In genomic region chr4:144384428-144384827, GRCh38 we compare ENCODE assay signal across 37 cellular contexts.
"Had no signal": no experiment of that assay in that cellular context is flagged by ENCODE, and none has a peak within 500 bp of the region (broad histone marks: within the 10 kb centered on the region; RNA-seq: fewer than 3 reads in every experiment).

No MANE protein-coding gene starts in this region.

- H3K9me3 Mint-ChIP-seq: activated T-helper 1 cell treated with anti-CD3 and anti-CD28 coated beads, Interleukin-12 subunit alpha, Interleukin-12 subunit beta, Interleukin-2, Interleukin-4 antibody, amounts not matched to agents 30 ng/mL and 10 ng/mL and 1 ng/mL, durations not matched to agents 14 hours and 24 hours and 36 hours had no signal

- DNase-seq: activated CD4-positive, alpha-beta memory T cell treated with anti-CD3 and anti-CD28 coated beads for 36 hours; activated CD4-positive, alpha-beta T cell treated with anti-CD3 and anti-CD28 coated beads for 1 hour; activated CD4-positive, alpha-beta T cell treated with anti-CD3 and anti-CD28 coated beads for 36 hours; activated CD4-positive, alpha-beta T cell treated with anti-CD3 and anti-CD28 coated beads for 48 hours; activated CD4-positive, alpha-beta T cell treated with anti-CD3 and anti-CD28 coated beads, Interleukin-2, amount 50 U/mL, for 1 hour; activated CD4-positive, alpha-beta T cell treated with anti-CD3 and anti-CD28 coated beads, Interleukin-2, amount 50 U/mL, for 4 hours; activated CD4-positive, CD25-positive, alpha-beta regulatory T cell; activated CD8-positive, alpha-beta memory T cell treated with anti-CD3 and anti-CD28 coated beads, Interleukin-2, amount 50 U/mL, for 4 hours; activated CD8-positive, alpha-beta T cell treated with anti-CD3 and anti-CD28 coated beads for 36 hours; activated effector memory CD4-positive, alpha-beta T cell treated with anti-CD3 and anti-CD28 coated beads, Interleukin-2, amount 50 U/mL, for 16 hours; activated gamma-delta T cell treated with Interleukin-2 at 50 U/mL for 16 hours; activated naive CD4-positive, alpha-beta T cell; activated naive CD4-positive, alpha-beta T cell treated with anti-CD3 and anti-CD28 coated beads for 36 hours; activated naive CD4-positive, alpha-beta T cell treated with anti-CD3 and anti-CD28 coated beads, Interleukin-2, amount 50 U/mL, for 16 hours; activated naive CD8-positive, alpha-beta T cell treated with anti-CD3 and anti-CD28 coated beads for 36 hours; activated T-cell treated with anti-CD3 and anti-CD28 coated beads for 4 hours; activated T-cell treated with anti-CD3 and anti-CD28 coated beads, Interleukin-2, amount 50 U/mL, for 1 hour; activated T-cell treated with anti-CD3 and anti-CD28 coated beads, Interleukin-2, amount 50 U/mL, for 4 hours; activated T-cell treated with anti-CD3 and anti-CD28 coated beads, Interleukin-2, amount 50 U/mL, for 72 hours; adrenal gland; amniotic stem cell; body of pancreas; brain microvascular endothelial cell; central memory CD4-positive, alpha-beta T cell; T-helper 1 cell; T-helper 2 cell; T-helper 9 cell; WERI-Rb-1 had no signal

- H3K36me3 Mint-ChIP-seq: activated CD4-positive, alpha-beta memory T cell treated with anti-CD3 and anti-CD28 coated beads for 36 hours; activated naive CD8-positive, alpha-beta T cell treated with anti-CD3 and anti-CD28 coated beads for 36 hours had no signal

- FAIRE-seq: astrocyte, TTC549 had no signal

- ATAC-seq: activated CD4-positive, alpha-beta T cell treated with anti-CD3 and anti-CD28 coated beads for 36 hours; activated CD4-positive, CD25-positive, alpha-beta regulatory T cell treated with anti-CD3 and anti-CD28 coated beads, Interleukin-2, amount 50 U/mL, for 24 hours; activated CD8-positive, alpha-beta T cell treated with anti-CD3 and anti-CD28 coated beads for 36 hours; activated naive CD4-positive, alpha-beta T cell treated with anti-CD3 and anti-CD28 coated beads, Interleukin-2, amount 50 U/mL, for 72 hours; activated T-cell treated with anti-CD3 and anti-CD28 coated beads, Interleukin-2, amount 50 U/mL, for 4 hours; activated T-cell treated with anti-CD3 and anti-CD28 coated beads, Interleukin-2, amount 50 U/mL, for 72 hours; activated T-helper 17 cell treated with anti-CD3 and anti-CD28 coated beads, Interleukin-2, amount 50 U/mL, for 72 hours; body of pancreas; WTC11 had no signal

- H3K4me1 Mint-ChIP-seq: activated CD4-positive, alpha-beta T cell treated with anti-CD3 and anti-CD28 coated beads for 36 hours; activated naive CD8-positive, alpha-beta T cell treated with anti-CD3 and anti-CD28 coated beads for 36 hours; activated T-helper 17 cell treated with anti-CD3 and anti-CD28 coated beads, Interleukin-2, amount 50 U/mL, for 72 hours had no signal

- H3K27ac Mint-ChIP-seq: activated CD4-positive, alpha-beta memory T cell treated with anti-CD3 and anti-CD28 coated beads for 36 hours; activated CD4-positive, alpha-beta T cell treated with anti-CD3 and anti-CD28 coated beads for 36 hours; activated CD8-positive, alpha-beta T cell treated with anti-CD3 and anti-CD28 coated beads for 36 hours; activated naive CD4-positive, alpha-beta T cell treated with anti-CD3 and anti-CD28 coated beads for 36 hours; activated naive CD4-positive, alpha-beta T cell treated with anti-CD3 and anti-CD28 coated beads, Interleukin-2, amount 50 U/mL, for 72 hours; activated naive CD8-positive, alpha-beta T cell treated with anti-CD3 and anti-CD28 coated beads for 36 hours; activated T-cell treated with anti-CD3 and anti-CD28 coated beads, Interleukin-2, amount 50 U/mL, for 72 hours; activated T-helper 1 cell treated with anti-CD3 and anti-CD28 coated beads, Interleukin-12 subunit alpha, Interleukin-12 subunit beta, Interleukin-2, Interleukin-4 antibody, amounts not matched to agents 30 ng/mL and 10 ng/mL and 1 ng/mL, durations not matched to agents 14 hours and 24 hours and 36 hours; activated T-helper 17 cell treated with anti-CD3 and anti-CD28 coated beads, Interleukin-2, amount 50 U/mL, for 72 hours; T-helper 1 cell treated with Interleukin-12 subunit alpha and Interleukin-12 subunit beta and Interleukin-4 antibody, amounts not matched to agents 30 μg/mL and 1 μg/mL, for 36 hours; T-helper 2 cell treated with Interferon-gamma antibody and Interleukin-4, amounts not matched to agents 5 μg/mL and 100 μg/mL, for 36 hours; WTC11 had no signal

- H3K4me3 Mint-ChIP-seq: activated CD4-positive, alpha-beta memory T cell treated with anti-CD3 and anti-CD28 coated beads for 36 hours; activated CD4-positive, alpha-beta T cell treated with anti-CD3 and anti-CD28 coated beads for 36 hours; activated CD8-positive, alpha-beta T cell treated with anti-CD3 and anti-CD28 coated beads for 36 hours; activated naive CD4-positive, alpha-beta T cell treated with anti-CD3 and anti-CD28 coated beads for 36 hours; activated naive CD8-positive, alpha-beta T cell treated with anti-CD3 and anti-CD28 coated beads for 36 hours; activated T-cell treated with anti-CD3 and anti-CD28 coated beads, Interleukin-2, amount 50 U/mL, for 4 hours; activated T-cell treated with anti-CD3 and anti-CD28 coated beads, Interleukin-2, amount 50 U/mL, for 72 hours; activated T-helper 1 cell treated with anti-CD3 and anti-CD28 coated beads, Interleukin-12 subunit alpha, Interleukin-12 subunit beta, Interleukin-2, Interleukin-4 antibody, amounts not matched to agents 30 ng/mL and 10 ng/mL and 1 ng/mL, durations not matched to agents 14 hours and 24 hours and 36 hours; activated T-helper 17 cell treated with anti-CD3 and anti-CD28 coated beads, Interleukin-2, amount 50 U/mL, for 72 hours; T-helper 1 cell treated with Interleukin-12 subunit alpha and Interleukin-12 subunit beta and Interleukin-4 antibody, amounts not matched to agents 30 μg/mL and 1 μg/mL, for 36 hours; T-helper 2 cell treated with Interferon-gamma antibody and Interleukin-4, amounts not matched to agents 5 μg/mL and 100 μg/mL, for 36 hours; WTC11 had no signal

- H3K27me3 Mint-ChIP-seq: activated CD4-positive, alpha-beta memory T cell treated with anti-CD3 and anti-CD28 coated beads for 36 hours; activated CD8-positive, alpha-beta T cell treated with anti-CD3 and anti-CD28 coated beads for 36 hours; activated naive CD8-positive, alpha-beta T cell treated with anti-CD3 and anti-CD28 coated beads for 36 hours; activated T-helper 17 cell treated with anti-CD3 and anti-CD28 coated beads, Interleukin-2, amount 50 U/mL, for 72 hours had no signal
